ENCODE assay signal across 26 cellular contexts in the genomic region with DNA sequence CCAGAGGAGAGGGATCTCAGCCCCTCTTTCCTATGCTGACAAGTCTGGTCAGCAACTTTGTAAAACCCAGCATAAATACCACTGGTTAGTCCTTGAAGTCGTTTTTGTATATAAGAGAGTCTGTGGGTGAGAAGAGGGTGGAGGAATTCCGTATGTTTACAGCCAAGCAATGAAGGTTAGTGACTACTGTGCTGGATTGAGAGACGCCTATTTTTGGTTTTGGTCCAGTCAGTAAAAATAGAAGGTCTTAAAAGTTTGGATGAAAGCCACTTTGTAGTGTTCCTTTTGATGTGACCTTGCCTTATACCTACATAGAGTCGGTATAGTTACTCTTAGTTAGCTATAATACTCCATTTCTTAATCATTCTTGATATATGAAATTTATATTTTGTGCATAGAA.
"Had no signal": no experiment of that assay in that cellular context is flagged by ENCODE, and none has a peak within 500 bp of the region (broad histone marks: within the 10 kb centered on the region; RNA-seq: fewer than 3 reads in every experiment).

No MANE protein-coding gene starts in this region.

- H3K4me3 ChIP-seq: dorsolateral prefrontal cortex, esophagus muscularis mucosa, gastroesophageal sphincter, mucosa of descending colon, pancreas, sigmoid colon, skin epidermis, spleen, testis, tibial artery had no signal

- H3K27ac ChIP-seq: dorsolateral prefrontal cortex, esophagus muscularis mucosa, foreskin keratinocyte, gastroesophageal sphincter, neutrophil, pancreas, sigmoid colon, skin epidermis, testis, tibial artery had no signal

- H3K9me3 ChIP-seq: esophagus muscularis mucosa, gastroesophageal sphincter, mucosa of descending colon, neutrophil, pancreas, sigmoid colon, spleen, testis, tibial artery had no signal

- H3K36me3 ChIP-seq: esophagus muscularis mucosa, gastroesophageal sphincter, neutrophil, pancreas, sigmoid colon, spleen, tibial artery had no signal

- H3K27me3 ChIP-seq: esophagus muscularis mucosa, foreskin keratinocyte, gastroesophageal sphincter, pancreas, sigmoid colon, spleen, testis, tibial artery had no signal

- FAIRE-seq: colon, pancreas had no signal

- DNase-seq: dorsolateral prefrontal cortex; effector CD4-positive, alpha-beta T cell; endodermal cell; foreskin keratinocyte; hypothalamus; immature natural killer cell; islet precursor cell; kidney glomerular epithelial cell; mesenchymal stem cell; mucosa of descending colon; naive B cell; pancreas; sigmoid colon; spleen; stimulated activated CD4-positive, alpha-beta T cell treated with anti-CD3 and anti-CD28 coated beads, Interleukin-4, amount 100 ng/mL, for 4 hours; stimulated activated naive CD8-positive, alpha-beta T cell treated with anti-CD3 and anti-CD28 coated beads, Interleukin-15, Interleukin-2, amounts not matched to agents 100 U/mL and 50 U/mL, for 24 hours; substantia nigra; testis; tibial artery had no signal

- H3K4me1 ChIP-seq: esophagus muscularis mucosa, foreskin keratinocyte, gastroesophageal sphincter, pancreas, sigmoid colon, testis had no signal

- ATAC-seq: foreskin keratinocyte; gastroesophageal sphincter; mucosa of descending colon; natural killer cell treated with Interleukin-12 subunit alpha and Interleukin-12 subunit beta and Interleukin-15 and Interleukin-18, amount 100 ng/mL, for 72 hours; pancreas; stimulated activated memory B cell treated with anti-CD40 and anti-IgM and Interleukin-4, amounts not matched to agents 10 μg/mL and 1 μg/mL and 100 μg/mL, for 72 hours; stimulated activated naive CD8-positive, alpha-beta T cell treated with anti-CD3 and anti-CD28 coated beads, Interleukin-15, Interleukin-2, amounts not matched to agents 100 U/mL and 50 U/mL, for 24 hours had no signal
